Comparison of ENCODE assay signal across 20 cellular contexts in the genomic region with DNA sequence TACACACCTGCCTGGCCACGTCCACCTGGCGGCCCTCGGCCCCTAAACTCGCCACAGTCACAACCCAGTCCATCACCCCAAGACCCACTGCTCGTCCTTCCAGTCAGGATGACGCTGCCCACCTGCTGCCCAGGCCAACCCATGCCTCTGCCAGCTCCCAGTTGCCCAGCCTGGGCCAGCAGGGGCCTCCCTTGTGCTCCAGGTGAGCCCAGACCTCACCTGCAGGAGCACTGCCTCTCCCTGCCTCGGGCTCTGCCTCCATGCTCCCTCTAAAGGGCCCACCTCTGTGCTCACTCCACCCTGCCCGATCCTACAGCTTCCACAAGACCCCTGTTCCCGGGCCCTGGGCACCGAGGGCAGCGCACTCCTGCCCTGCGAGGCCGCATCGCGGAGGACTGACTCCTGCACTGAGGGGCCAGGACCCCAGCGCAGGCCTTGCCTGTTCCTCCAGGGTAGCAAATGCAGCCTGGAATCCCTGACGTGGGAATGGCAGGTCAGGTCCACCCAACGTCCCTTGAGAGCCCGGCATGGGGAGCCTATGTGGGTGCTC. TPM values are rescaled to one million over a fixed set of nuclear protein-coding genes. Genes with fewer than 3 reads are reported as not detected.
"Had no signal": no experiment of that assay in that cellular context is flagged by ENCODE, and none has a peak within 500 bp of the region (broad histone marks: within the 10 kb centered on the region; RNA-seq: fewer than 3 reads in every experiment).

No MANE protein-coding gene starts in this region.

- H3K27me3 ChIP-seq: adrenal gland, breast epithelium, colonic mucosa, dorsolateral prefrontal cortex, left lung, sigmoid colon had no signal

- H3K4me3 Mint-ChIP-seq: immature natural killer cell; naive thymus-derived CD4-positive, alpha-beta T cell; neural crest cell had no signal

- H3K27me3 Mint-ChIP-seq: naive thymus-derived CD4-positive, alpha-beta T cell had no signal

- H3K4me3 ChIP-seq: adrenal gland, breast epithelium, colonic mucosa, left lung, lung, sigmoid colon, smooth muscle cell had no signal

- H3K4me2 ChIP-seq: smooth muscle cell had no signal

- H3K27ac Mint-ChIP-seq: immature natural killer cell had no signal

- ATAC-seq: left lung; naive thymus-derived CD4-positive, alpha-beta T cell had no signal

- DNase-seq: activated CD4-positive, alpha-beta T cell treated with anti-CD3 and anti-CD28 coated beads, Interleukin-2, amount 50 U/mL, for 4 hours; activated effector memory CD4-positive, alpha-beta T cell treated with anti-CD3 and anti-CD28 coated beads, Interleukin-2, amount 50 U/mL, for 16 hours; activated naive CD4-positive, alpha-beta T cell treated with anti-CD3 and anti-CD28 coated beads, Interleukin-2, amount 50 U/mL, for 16 hours; activated T-cell treated with anti-CD3 and anti-CD28 coated beads, Interleukin-2, amount 50 U/mL, for 48 hours; adrenal gland; colonic mucosa; dorsolateral prefrontal cortex; immature natural killer cell; left lung; naive thymus-derived CD4-positive, alpha-beta T cell; sigmoid colon; stimulated activated CD4-positive, alpha-beta T cell treated with anti-CD3 and anti-CD28 coated beads, Interleukin-15, amount 100 ng/mL, for 24 hours; stimulated activated naive CD4-positive, alpha-beta T cell treated with Interleukin-2 at 50 U/mL for 16 hours; T-helper 9 cell had no signal

- H3K9me3 ChIP-seq: adrenal gland, breast epithelium, colonic mucosa, left lung, sigmoid colon had no signal

- H3K27ac ChIP-seq: adrenal gland, breast epithelium, colonic mucosa, left lung, sigmoid colon had no signal

- H3K4me1 ChIP-seq: adrenal gland, breast epithelium, colonic mucosa, left lung, sigmoid colon had no signal

- H3K4me1 Mint-ChIP-seq: naive thymus-derived CD4-positive, alpha-beta T cell; neural crest cell had no signal

- H3K36me3 ChIP-seq: breast epithelium, colonic mucosa had no signal

- H3K9me3 Mint-ChIP-seq: immature natural killer cell; naive thymus-derived CD4-positive, alpha-beta T cell; neural crest cell had no signal

RNA-seq across cellular contexts. Expression of a gene that starts 49.3 kb away (rescaled TPM):
- total RNA-seq: epithelial cell of proximal tubule, renal cortical epithelial cell had no signal
